In genomic region chr1:203201516-203202205, GRCh38 we compare ENCODE assay signal across 26 cellular contexts. TPM values are rescaled to one million over a fixed set of nuclear protein-coding genes. Genes with fewer than 3 reads are reported as not detected.
DNase-seq lines count a peak whose midpoint lies in the region; ATAC-seq and TF ChIP-seq lines count a peak whose summit lies in the region.
"Had no signal": no experiment of that assay in that cellular context is flagged by ENCODE, and none has a peak within 500 bp of the region (broad histone marks: within the 10 kb centered on the region; RNA-seq: fewer than 3 reads in every experiment).

No MANE protein-coding gene starts in this region.

- no peak for ATAC-seq in T-helper 17 cell
- ATAC-seq in HG02852 (IDR thresholded peaks at IDR 0.05; ENCODE audit: unreplicated experiment), result no peak
- ATAC-seq: HepG2; natural killer cell treated with Interleukin-12 subunit alpha and Interleukin-12 subunit beta and Interleukin-15 and Interleukin-18, amount 100 ng/mL, for 72 hours; SK-N-SH treated with all-trans-retinoic acid at 6 μM for 48 hours had no signal

- no peaks in the 10 kb centered on the region for H3K79me1 ChIP-seq in neuronal stem cell (ENCODE audit: low read depth, low read length)

- no peak overlapping the region for H2BK120ac ChIP-seq in neuronal stem cell (ENCODE audit: low read depth, low read length)

- no peak overlapping the region for H3K4me3 ChIP-seq in neuronal stem cell (ENCODE audit: low read length in 2 of 2)
- H3K4me3 ChIP-seq: cardiac muscle cell had no signal

- H3K36me3 ChIP-seq in neuronal stem cell (replicated peaks in 1 of 2; ENCODE audit: control insufficient read depth in 2 of 2, insufficient read depth in 2 of 2, low read length in 2 of 2), result no peaks in the 10 kb centered on the region
- H3K36me3 ChIP-seq: cardiac muscle cell, WERI-Rb-1 had no signal

- H3K9me3 Mint-ChIP-seq in CD14-positive monocyte, result peaks cover 0 to 9% (median 3%) of the 10 kb centered on the region in 7 donors
- H3K9me3 Mint-ChIP-seq: activated CD4-positive, alpha-beta T cell treated with anti-CD3 and anti-CD28 coated beads, Interleukin-2, amount 10 ng/mL, durations not matched to agents 7 days and 5 days; natural killer cell treated with Interleukin-12 subunit alpha and Interleukin-12 subunit beta and Interleukin-15 and Interleukin-18, amount 100 ng/mL, for 72 hours had no signal

- H3K27me3 Mint-ChIP-seq in CD14-positive monocyte (ENCODE audit: low read depth in 3 of 3), result peaks cover 2 to 6% (median 4%) of the 10 kb centered on the region in 3 donors
- peaks cover 51% of the 10 kb centered on the region for H3K27me3 Mint-ChIP-seq in T-helper 17 cell

- no peak overlapping the region for H2BK12ac ChIP-seq in neuronal stem cell (ENCODE audit: low read length)

- TF ChIP-seq CTCF in CD14-positive monocyte (IDR thresholded peaks at IDR 0.05), result no peak

- no peak for DNase-seq in CD14-positive monocyte (ENCODE audit: low spot score)
- no peak for DNase-seq in T-helper 17 cell
- DNase-seq in myocyte (ENCODE audit: low read depth), result peak; percentile 54
- no peak for DNase-seq in neuronal stem cell (ENCODE audit: low spot score)
- DNase-seq in NK-92 treated with Interleukin-12 subunit alpha and Interleukin-12 subunit beta, amount 100 ng/mL, for 24 hours (lab: John Stamatoyannopoulos, UW), result no peak
- DNase-seq: activated CD4-positive, alpha-beta T cell treated with anti-CD3 and anti-CD28 coated beads, Interleukin-2, amount 10 ng/mL, durations not matched to agents 7 days and 5 days; activated naive CD4-positive, alpha-beta T cell treated with anti-CD3 and anti-CD28 coated beads, Interleukin-2, amount 50 U/mL, for 16 hours; CD4-positive, CD25-positive, alpha-beta regulatory T cell; midbrain; NCI-H1048; NCI-H187 treated with DMSO at 0.1 percent for 48 hours; NCI-H2227 treated with DMSO at 0.1 percent for 48 hours; NCI-H69; stimulated activated CD4-positive, alpha-beta T cell treated with anti-CD3 and anti-CD28 coated beads, Interleukin-2, amount 100 ng/mL, for 24 hours; WERI-Rb-1 had no signal

- peaks cover 0 to 7% (median 0%) of the 10 kb centered on the region in 3 experiments for H3K27me3 ChIP-seq in neuronal stem cell (ENCODE audit: control insufficient read depth in 3 of 3, insufficient read depth in 3 of 3, low read depth in 1 of 3, low read length in 3 of 3)

- H4K8ac ChIP-seq in neuronal stem cell (ENCODE audit: low read depth, low read length), result no peak overlapping the region

- H3K4me1 Mint-ChIP-seq in CD14-positive monocyte (peaks cover 70% of the 10 kb centered on the region), T-helper 17 cell (no peaks in the 10 kb centered on the region)
- H3K4me1 Mint-ChIP-seq: activated CD4-positive, alpha-beta T cell treated with anti-CD3 and anti-CD28 coated beads, Interleukin-2, amount 10 ng/mL, durations not matched to agents 7 days and 5 days; CD4-positive, CD25-positive, alpha-beta regulatory T cell had no signal

- H4K91ac ChIP-seq in neuronal stem cell (ENCODE audit: low read depth, low read length, poor library complexity), result no peak overlapping the region

- no peak overlapping the region for H3K18ac ChIP-seq in neuronal stem cell (ENCODE audit: low read length)

- no peak overlapping the region for H2AFZ ChIP-seq in neuronal stem cell (ENCODE audit: low read length)

- H3K27ac ChIP-seq in temporal lobe (ENCODE audit: low read depth, low read length), result peak overlapping the region; percentile 53
- H3K27ac ChIP-seq in neuronal stem cell (replicated peaks; ENCODE audit: low read length), result no peak overlapping the region
- H3K27ac ChIP-seq: cardiac muscle cell, WERI-Rb-1 had no signal

- no peak overlapping the region for H3K23ac ChIP-seq in neuronal stem cell (ENCODE audit: low read depth, low read length, poor library complexity)

- no peaks in the 10 kb centered on the region for H3K9me3 ChIP-seq in T-helper 17 cell (ENCODE audit: control insufficient read depth, low read length, poor library complexity, severe bottlenecking)
- H3K9me3 ChIP-seq in neuronal stem cell (replicated peaks in 1 of 2; ENCODE audit: control insufficient read depth in 2 of 2, insufficient read depth in 1 of 2, low read depth in 1 of 2, low read length in 2 of 2), result no peaks in the 10 kb centered on the region

- H3K4me1 ChIP-seq in neuronal stem cell (ENCODE audit: control insufficient read depth in 2 of 2, insufficient read depth in 1 of 2, low read depth in 1 of 2, low read length in 2 of 2), result peaks cover 3 to 16% of the 10 kb centered on the region in 2 donors

- H2BK5ac ChIP-seq in neuronal stem cell (ENCODE audit: low read length), result no peak overlapping the region

- H3K36me3 Mint-ChIP-seq in CD14-positive monocyte, result peaks cover 0 to 9% of the 10 kb centered on the region in 2 donors
- H3K36me3 Mint-ChIP-seq in T-helper 17 cell (ENCODE audit: low read depth), result peaks cover 2% of the 10 kb centered on the region
- H3K36me3 Mint-ChIP-seq: CD4-positive, CD25-positive, alpha-beta regulatory T cell; natural killer cell treated with Interleukin-12 subunit alpha and Interleukin-12 subunit beta and Interleukin-15 and Interleukin-18, amount 100 ng/mL, for 72 hours had no signal

- no peak overlapping the region for H2BK15ac ChIP-seq in neuronal stem cell (ENCODE audit: low read length)

- no peak overlapping the region for H3K14ac ChIP-seq in neuronal stem cell (ENCODE audit: low read length)

- H3K4me2 ChIP-seq in neuronal stem cell (ENCODE audit: insufficient read depth, low read length, poor library complexity, severe bottlenecking), result no peak overlapping the region

- no peak overlapping the region for H2AK5ac ChIP-seq in neuronal stem cell (ENCODE audit: low read depth, low read length)

- no CpG with 5 or more reads among the region's 10 CpGs for WGBS in neuronal stem cell (ENCODE audit: extremely low coverage in 2 of 2, insufficient read length in 2 of 2, insufficient replicate concordance in 1 of 2), 2 donors

- no peak overlapping the region for H3K4me3 Mint-ChIP-seq in CD14-positive monocyte
- no peak overlapping the region for H3K4me3 Mint-ChIP-seq in T-helper 17 cell
- H3K4me3 Mint-ChIP-seq: activated CD4-positive, alpha-beta T cell treated with anti-CD3 and anti-CD28 coated beads, Interleukin-2, amount 10 ng/mL, durations not matched to agents 7 days and 5 days; CD4-positive, CD25-positive, alpha-beta regulatory T cell; natural killer cell treated with Interleukin-12 subunit alpha and Interleukin-12 subunit beta and Interleukin-15 and Interleukin-18, amount 100 ng/mL, for 72 hours had no signal

- H3K27ac Mint-ChIP-seq in CD14-positive monocyte (peak overlapping the region in 6 of 7 donors; percentile 79 to 96 (median 88)), T-helper 17 cell (peak overlapping the region; percentile 34)
- H3K27ac Mint-ChIP-seq: activated CD4-positive, alpha-beta T cell treated with anti-CD3 and anti-CD28 coated beads, Interleukin-2, amount 10 ng/mL, durations not matched to agents 7 days and 5 days; CD4-positive, CD25-positive, alpha-beta regulatory T cell; natural killer cell treated with Interleukin-12 subunit alpha and Interleukin-12 subunit beta and Interleukin-15 and Interleukin-18, amount 100 ng/mL, for 72 hours had no signal

- no peak overlapping the region for H3K4ac ChIP-seq in neuronal stem cell (ENCODE audit: low read length)

- intact Hi-C loops in CD14-positive monocyte (cut with micrococcal nuclease), result no loop called here

- no peak overlapping the region for H3K9ac ChIP-seq in neuronal stem cell (ENCODE audit: low read depth, low read length, poor library complexity)

RNA-seq across cellular contexts. Expression of gene CHI3L1, which starts 15.2 kb away (rescaled TPM):
- polyA plus RNA-seq in CD14-positive monocyte, result under 1 TPM; 0.37 to 0.43 TPM
- total RNA-seq in T-helper 17 cell (not detected), myocyte (0.37 and 1.2 TPM in 2 replicates), temporal lobe (0.74 TPM)
- polyA plus RNA-seq in myocyte (2012), result 9.1 TPM
- polyA plus RNA-seq in neuronal stem cell (2013, experiment 1 of 2), result 0.24 TPM
- polyA plus RNA-seq in neuronal stem cell (2013, experiment 2 of 2), result 0.21 TPM
- total RNA-seq: activated CD4-positive, alpha-beta T cell treated with anti-CD3 and anti-CD28 coated beads, Interleukin-2, amount 10 ng/mL, durations not matched to agents 7 days and 5 days; cardiac muscle cell; CD4-positive, CD25-positive, alpha-beta regulatory T cell; RPMI7951; T-helper 2 cell treated with Interferon-gamma antibody and Interleukin-4, amounts not matched to agents 100 ng/mL and 5 ng/mL, for 36 hours had no signal
- polyA plus RNA-seq: CD4-positive, CD25-positive, alpha-beta regulatory T cell had no signal

RNA-seq across cellular contexts. Expression of gene MYBPH, which starts 26.0 kb away (rescaled TPM):
- under 1 TPM; 0.16 to 0.52 TPM for polyA plus RNA-seq in CD14-positive monocyte
- total RNA-seq in T-helper 17 cell (not detected), myocyte (1,679 and 2,440 TPM in 2 replicates), temporal lobe (not detected)
- 817 TPM for polyA plus RNA-seq in myocyte (2012)
- polyA plus RNA-seq in neuronal stem cell (2013, experiment 1 of 2), result not detected
- not detected for polyA plus RNA-seq in neuronal stem cell (2013, experiment 2 of 2)
- total RNA-seq: activated CD4-positive, alpha-beta T cell treated with anti-CD3 and anti-CD28 coated beads, Interleukin-2, amount 10 ng/mL, durations not matched to agents 7 days and 5 days; CD4-positive, CD25-positive, alpha-beta regulatory T cell; glomerular endothelial cell; HepG2; natural killer cell treated with Interleukin-12 subunit alpha and Interleukin-12 subunit beta and Interleukin-15 and Interleukin-18, amount 100 ng/mL, for 72 hours; subcutaneous adipose tissue; T-helper 2 cell treated with Interferon-gamma antibody and Interleukin-4, amounts not matched to agents 100 ng/mL and 5 ng/mL, for 36 hours had no signal
- polyA plus RNA-seq: CD4-positive, CD25-positive, alpha-beta regulatory T cell; HepG2 had no signal

RNA-seq across cellular contexts. Expression of gene CHIT1, which starts 27.8 kb away (rescaled TPM):
- polyA plus RNA-seq in CD14-positive monocyte, result under 1 TPM in 1 of 2 donors, not detected in 1; 0.51 TPM
- 1 to 10 TPM in 1 of 2 donors, under 1 TPM in 1; 0.13 to 1.0 TPM for total RNA-seq in T-helper 17 cell
- 5.0 and 7.7 TPM in 2 replicates for total RNA-seq in myocyte
- 4.5 TPM for polyA plus RNA-seq in myocyte (2012)
- under 0.01 TPM for total RNA-seq in temporal lobe
- polyA plus RNA-seq in neuronal stem cell (2013, experiment 1 of 2), result 0.04 TPM
- polyA plus RNA-seq in neuronal stem cell (2013, experiment 2 of 2), result not detected
- total RNA-seq: fibroblast of lung, glomerular endothelial cell, HepG2, RPMI7951 had no signal
- polyA plus RNA-seq: cardiac muscle cell; CD4-positive, CD25-positive, alpha-beta regulatory T cell; fibroblast of lung; HepG2 had no signal

Comparison
In these comparisons a context has a peak if more than half of its experiments do, and no peak if none do; other contexts are left out.
1. RNA of gene MYBPH, which starts 26.0 kb away (total RNA-seq): 1,679 to 2,440 TPM in myocyte; not detected in T-helper 17 cell and not detected in temporal lobe (single experiment); every median in the first group is over 1,000 times any median in the second.